ENCODE assay signal across 11 cellular contexts in genomic region chr11:124898711-124899110, GRCh38. TPM values are rescaled to one million over a fixed set of nuclear protein-coding genes. Genes with fewer than 3 reads are reported as not detected.
DNase-seq lines count a peak whose midpoint lies in the region; ATAC-seq, FAIRE-seq and TF ChIP-seq lines count a peak whose summit lies in the region.
"Had no signal": no experiment of that assay in that cellular context is flagged by ENCODE, and none has a peak within 500 bp of the region (broad histone marks: within the 10 kb centered on the region; RNA-seq: fewer than 3 reads in every experiment).

No MANE protein-coding gene starts in this region.

- H3K9me3 ChIP-seq in body of pancreas (no peaks in the 10 kb centered on the region), left ventricle myocardium inferior (replicated peaks) (no peaks in the 10 kb centered on the region)
- no peaks in the 10 kb centered on the region for H3K9me3 ChIP-seq in CD8-positive, alpha-beta T cell (ENCODE audit: low read length)
- H3K9me3 ChIP-seq: colonic mucosa had no signal

- CTCF ChIA-PET in CD8-positive, alpha-beta T cell (lab: Charles Lee): interaction anchor here (1.0 to 1.3 kb wide), 2 partner anchors 17 to 52 kb away, joined by 3 read pairs; no protein-coding TSS in a partner anchor

- 19 to 35% methylated on average over 5 of the region's 5 CpGs for WGBS in body of pancreas, 2 donors

- H3K36me3 ChIP-seq in body of pancreas (replicated peaks in 1 of 2; ENCODE audit: insufficient read depth in 1 of 2, low read depth in 2 of 2) (no peaks in the 10 kb centered on the region), left ventricle myocardium inferior (no peaks in the 10 kb centered on the region)
- H3K36me3 ChIP-seq in CD8-positive, alpha-beta T cell (ENCODE audit: insufficient read depth, low read length): no peaks in the 10 kb centered on the region
- H3K36me3 ChIP-seq: colonic mucosa had no signal

- peak; percentile 40 for ATAC-seq in body of pancreas
- ATAC-seq in CD8-positive, alpha-beta T cell: no peak

- H3K4me3 ChIP-seq in body of pancreas (no peak overlapping the region), left ventricle myocardium inferior (peak overlapping the region; percentile 69)
- H3K4me3 ChIP-seq in CD8-positive, alpha-beta T cell (ENCODE audit: low read depth, low read length): no peak overlapping the region
- H3K4me3 ChIP-seq: colonic mucosa had no signal

- TF ChIP-seq CTCF in body of pancreas (IDR thresholded peaks at IDR 0.05): no peak
- TF ChIP-seq CTCF in left ventricle myocardium inferior (IDR thresholded peaks at IDR 0.05; ENCODE audit: borderline replicate concordance): no peak
- TF ChIP-seq CTCF in CD8-positive, alpha-beta T cell (IDR thresholded peaks at IDR 0.05): no peak

- H3K36me3 Mint-ChIP-seq in CD8-positive, alpha-beta T cell: no peaks in the 10 kb centered on the region

- POLR2A ChIA-PET in CD8-positive, alpha-beta T cell (lab: Charles Lee): no interaction called here

- no peak overlapping the region for H3K27ac Mint-ChIP-seq in CD8-positive, alpha-beta T cell

- TF ChIP-seq POLR2A in body of pancreas (IDR thresholded peaks at IDR 0.05): no peak

- H3K9me3 Mint-ChIP-seq in CD8-positive, alpha-beta T cell: no peaks in the 10 kb centered on the region

- no peaks in the 10 kb centered on the region for H3K4me1 ChIP-seq in body of pancreas
- peaks cover 79% of the 10 kb centered on the region for H3K4me1 ChIP-seq in left ventricle myocardium inferior
- H3K4me1 ChIP-seq in CD8-positive, alpha-beta T cell (ENCODE audit: insufficient read depth, low read length): no peaks in the 10 kb centered on the region
- H3K4me1 ChIP-seq: colonic mucosa had no signal

- peaks cover 8% of the 10 kb centered on the region for H3K27me3 Mint-ChIP-seq in CD8-positive, alpha-beta T cell (ENCODE audit: low read depth)

- H3K27ac ChIP-seq in body of pancreas: peak overlapping the region in 3 of 4 donors; percentile 16 to 58 (median 53)
- peak overlapping the region; percentile 89 for H3K27ac ChIP-seq in left ventricle myocardium inferior (replicated peaks)
- no peak overlapping the region for H3K27ac ChIP-seq in CD8-positive, alpha-beta T cell (ENCODE audit: low read depth, low read length)
- H3K27ac ChIP-seq: colonic mucosa had no signal

- DNase-seq in EH (ENCODE audit: low read depth): peak; percentile 87
- DNase-seq in body of pancreas: no peak
- no peak for DNase-seq in left ventricle myocardium inferior
- DNase-seq in pulmonary artery endothelial cell (ENCODE audit: low read depth, low spot score): peak; percentile 92
- no peak for DNase-seq in NCI-H2196 treated with DMSO at 0.1 percent for 48 hours (lab: John Stamatoyannopoulos, UW; ENCODE audit: unreplicated experiment)
- DNase-seq in CD8-positive, alpha-beta T cell: no peak
- DNase-seq in GDM1 (lab: John Stamatoyannopoulos, UW): no peak
- DNase-seq in HTR-8/SVneo (ENCODE audit: insufficient read length, low spot score): no peak
- DNase-seq: colonic mucosa, NCI-H1048 had no signal

- peaks cover 5% of the 10 kb centered on the region for H3K4me1 Mint-ChIP-seq in CD8-positive, alpha-beta T cell (ENCODE audit: low read depth)

- no peak for FAIRE-seq in HTR-8/SVneo (lab: Jason Lieb, UNC)
- FAIRE-seq: TTC549 had no signal

- H3K27me3 ChIP-seq in body of pancreas: no peaks in the 10 kb centered on the region
- H3K27me3 ChIP-seq in left ventricle myocardium inferior (ENCODE audit: low read depth): peaks cover 18% of the 10 kb centered on the region
- no peaks in the 10 kb centered on the region for H3K27me3 ChIP-seq in CD8-positive, alpha-beta T cell (ENCODE audit: insufficient read depth, low read length)
- H3K27me3 ChIP-seq: colonic mucosa had no signal

- H3K4me3 Mint-ChIP-seq in CD8-positive, alpha-beta T cell: no peak overlapping the region

- intact Hi-C loops in body of pancreas (cut with DNase I) (no loop called here), left ventricle myocardium inferior (cut with micrococcal nuclease) (no loop called here)
- intact Hi-C loops in CD8-positive, alpha-beta T cell (cut with DNase I, micrococcal nuclease): no loop called here

RNA-seq across cellular contexts. Expression of gene ROBO4, which starts 1.0 kb away (rescaled TPM):
- total RNA-seq in body of pancreas (10 to 100 TPM; 13.2 to 21.4 TPM), left ventricle myocardium inferior (20.7 TPM), pulmonary artery endothelial cell (186 and 220 TPM in 2 replicates)
- total RNA-seq in CD8-positive, alpha-beta T cell: not detected

RNA-seq across cellular contexts. Expression of gene HEPN1, which starts 20.3 kb away (rescaled TPM):
- total RNA-seq in body of pancreas (not detected), left ventricle myocardium inferior (not detected), pulmonary artery endothelial cell (0.11 TPM in 1 of 2 replicates, not detected in the other)
- not detected for total RNA-seq in CD8-positive, alpha-beta T cell
- total RNA-seq: colonic mucosa had no signal

RNA-seq across cellular contexts. Expression of gene ROBO3, which starts 33.5 kb away (rescaled TPM):
- total RNA-seq in body of pancreas (1 to 10 TPM; 1.3 to 9.9 TPM), left ventricle myocardium inferior (3.9 TPM), pulmonary artery endothelial cell (17.9 and 20.4 TPM in 2 replicates)
- 10 to 100 TPM; 19.8 to 20.8 TPM for total RNA-seq in CD8-positive, alpha-beta T cell

RNA-seq across cellular contexts. Expression of gene HEPACAM, which starts 37.1 kb away (rescaled TPM):
- total RNA-seq in body of pancreas (1 to 10 TPM in 1 of 2 donors, under 1 TPM in 1; 0.26 to 7.9 TPM), left ventricle myocardium inferior (not detected), pulmonary artery endothelial cell (not detected in 2 replicates)
- not detected for total RNA-seq in CD8-positive, alpha-beta T cell

RNA-seq across cellular contexts. Expression of gene CCDC15, which starts 55.3 kb away (rescaled TPM):
- 1 to 10 TPM in 1 of 2 donors, under 1 TPM in 1; 0.99 to 1.6 TPM for total RNA-seq in body of pancreas
- 0.25 TPM for total RNA-seq in left ventricle myocardium inferior
- 2.6 and 3.0 TPM in 2 replicates for total RNA-seq in pulmonary artery endothelial cell
- under 1 TPM; 0.56 to 0.57 TPM for total RNA-seq in CD8-positive, alpha-beta T cell

Comparison
In these comparisons a context has a peak if more than half of its experiments do, and no peak if none do; other contexts are left out.
1. DNase-seq: peak in EH (single experiment) and pulmonary artery endothelial cell (single experiment); none in body of pancreas (0 of 4), left ventricle myocardium inferior (single experiment), NCI-H2196 treated with DMSO at 0.1 percent for 48 hours (single experiment), CD8-positive, alpha-beta T cell (0 of 7), GDM1 (single experiment) and HTR-8/SVneo (single experiment).
2. RNA of gene ROBO4, which starts 1.0 kb away (total RNA-seq): 186 to 220 TPM in pulmonary artery endothelial cell, 13.2 to 21.4 TPM in body of pancreas and 20.7 TPM in left ventricle myocardium inferior (single experiment); not detected in CD8-positive, alpha-beta T cell; every median in the first group is over 10 times any median in the second.